24 cellular contexts compared by ENCODE assay signal in the genomic region with DNA sequence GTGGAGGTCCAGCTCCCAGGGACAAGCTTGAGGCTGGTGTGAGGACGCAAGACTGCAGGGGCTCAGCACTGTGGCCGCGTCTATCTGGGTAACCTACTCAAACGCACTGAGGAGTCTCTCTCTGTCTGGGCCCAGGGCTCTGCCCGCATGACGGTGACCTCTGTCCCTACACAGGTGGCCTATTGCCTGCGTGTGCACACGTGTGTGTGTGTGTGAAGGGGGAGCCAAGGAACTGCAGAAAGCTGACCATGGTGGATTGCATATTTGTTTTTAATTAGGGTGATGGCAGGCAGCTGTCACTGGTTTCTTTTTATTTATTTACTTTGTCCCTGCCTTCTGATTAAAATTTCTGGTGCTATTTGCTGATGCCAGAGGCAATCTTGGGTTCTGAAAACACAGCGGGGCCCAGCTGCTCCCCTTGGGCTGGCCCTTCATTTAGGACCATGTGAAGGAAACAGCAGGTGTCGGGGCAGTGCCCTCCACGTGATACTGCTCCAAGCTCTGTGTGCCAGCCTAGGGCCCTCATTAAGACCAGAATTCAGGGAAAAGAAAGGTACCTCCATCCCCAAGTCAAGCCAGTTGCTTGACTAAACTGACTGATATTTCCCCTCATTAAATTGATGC.
DNase-seq lines count a peak whose midpoint lies in the region; ATAC-seq and TF ChIP-seq lines count a peak whose summit lies in the region.
"Had no signal": no experiment of that assay in that cellular context is flagged by ENCODE, and none has a peak within 500 bp of the region (broad histone marks: within the 10 kb centered on the region; RNA-seq: fewer than 3 reads in every experiment).

No MANE protein-coding gene starts in this region.

- ATAC-seq in aorta (ENCODE audit: low FRiP score) = no peak
- ATAC-seq: activated T-cell treated with anti-CD3 and anti-CD28 coated beads, Interleukin-2, amount 50 U/mL, for 4 hours; HepG2; left cardiac atrium had no signal

- H3K27ac ChIP-seq in aorta (ENCODE audit: low read depth in 1 of 2, low read length in 2 of 2) = no peak overlapping the region
- H3K27ac ChIP-seq: breast epithelium, esophagus muscularis mucosa had no signal

- DNase-seq in SIG-M5 treated with dmso at 0.1 percent for 504 hours (lab: John Stamatoyannopoulos, UW; ENCODE audit: unreplicated experiment) (peak; percentile 5), SIG-M5 (lab: John Stamatoyannopoulos, UW) (no peak), NCI-H69 (lab: John Stamatoyannopoulos, UW) (peak; percentile 97), retina (peak; percentile 46), NCI-H1930 (lab: John Stamatoyannopoulos, UW) (no peak), NCI-H345 (lab: John Stamatoyannopoulos, UW) (no peak), aorta (no peak)
- DNase-seq: ACHN; activated T-cell treated with anti-CD3 and anti-CD28 coated beads, Interleukin-2, amount 50 U/mL, for 4 hours; C1 segment of cervical spinal cord; effector memory CD4-positive, alpha-beta T cell; EL; foreskin melanocyte; left cardiac atrium; mesenchymal stem cell; naive B cell; NCI-H82; OCI-M1; Right ventricle myocardium superior had no signal

- H3K4me1 Mint-ChIP-seq in brain = peaks cover 25% of the 10 kb centered on the region
- H3K4me1 Mint-ChIP-seq: naive B cell had no signal

- H3K27me3 ChIP-seq in aorta (ENCODE audit: control insufficient read depth in 1 of 2, insufficient read depth in 2 of 2, low read length in 1 of 2) = no peaks in the 10 kb centered on the region
- H3K27me3 ChIP-seq: breast epithelium, esophagus muscularis mucosa had no signal

- no peak overlapping the region for H3K4me3 ChIP-seq in aorta (ENCODE audit: low read length in 2 of 2)
- H3K4me3 ChIP-seq: breast epithelium, esophagus muscularis mucosa, suprapubic skin had no signal

- H3K27me3 Mint-ChIP-seq in brain = peaks cover 4% of the 10 kb centered on the region

- no peak overlapping the region for H3K4me3 Mint-ChIP-seq in brain
- H3K4me3 Mint-ChIP-seq: activated T-cell treated with anti-CD3 and anti-CD28 coated beads, Interleukin-2, amount 50 U/mL, for 4 hours; naive B cell had no signal

- intact Hi-C loops in aorta (cut with DNase I) = no loop called here

- no peaks in the 10 kb centered on the region for H3K4me1 ChIP-seq in aorta (ENCODE audit: control insufficient read depth in 1 of 2, insufficient read depth in 2 of 2, low read length in 2 of 2)
- H3K4me1 ChIP-seq: breast epithelium had no signal

- no peaks in the 10 kb centered on the region for H3K9me3 ChIP-seq in aorta (ENCODE audit: control insufficient read depth, low read length)
- H3K9me3 ChIP-seq: breast epithelium, esophagus muscularis mucosa, suprapubic skin had no signal

- H3K36me3 ChIP-seq in aorta (ENCODE audit: control insufficient read depth in 1 of 2, insufficient read depth in 2 of 2, low read length in 1 of 2) = no peaks in the 10 kb centered on the region
- H3K36me3 ChIP-seq: breast epithelium, esophagus muscularis mucosa, suprapubic skin had no signal

- H3K36me3 Mint-ChIP-seq in brain = no peaks in the 10 kb centered on the region
- H3K36me3 Mint-ChIP-seq: naive B cell had no signal

- no peak for TF ChIP-seq CTCF in brain (conservative IDR thresholded peaks at IDR 0.05)

- peak overlapping the region in 3 of 5 experiments; percentile 28 to 50 (median 44) for H3K27ac Mint-ChIP-seq in brain

- H3K9me3 Mint-ChIP-seq in brain = peaks cover 0 to 2% (median 0%) of the 10 kb centered on the region in 5 experiments
- H3K9me3 Mint-ChIP-seq: activated T-cell treated with anti-CD3 and anti-CD28 coated beads, Interleukin-2, amount 50 U/mL, for 4 hours; naive B cell had no signal

- WGBS in aorta, 2 donors = 78 to 82% methylated on average over 11 of the region's 11 CpGs

Comparison
In these comparisons a context has a peak if more than half of its experiments do, and no peak if none do; other contexts are left out.
1. DNase-seq: peak in SIG-M5 treated with dmso at 0.1 percent for 504 hours (single experiment), NCI-H69 (single experiment) and retina (single experiment); none in SIG-M5 (single experiment), NCI-H1930 (0 of 2), NCI-H345 (single experiment) and aorta (0 of 2).